1 cellular context compared by ENCODE assay signal in genomic region chr2:127640082-127641072, GRCh38.
TF ChIP-seq lines count a peak whose summit lies in the region.

No MANE protein-coding gene starts in this region.

TF ChIP-seq in H1, 55 proteins besides CTCF, POLR2A, EP300 and RAD21 (continued from another document):
- no peak for TF ChIP-seq KDM4A (IDR thresholded peaks at IDR 0.05; ENCODE audit: low read depth, low read length, severe bottlenecking)
- no peak for TF ChIP-seq MAFK (IDR thresholded peaks at IDR 0.05; ENCODE audit: low read depth, low read length)
- peak; percentile 75 for TF ChIP-seq MAX (IDR thresholded peaks at IDR 0.05)
- TF ChIP-seq CBX8 (IDR thresholded peaks at IDR 0.05; ENCODE audit: borderline replicate concordance, low read depth, low read length): no peak
- no peak for TF ChIP-seq HDAC6 (IDR thresholded peaks at IDR 0.05; ENCODE audit: low read depth, low read length)
- TF ChIP-seq GTF2F1 (IDR thresholded peaks at IDR 0.05; ENCODE audit: borderline replicate concordance, low read depth, low read length): no peak
- TF ChIP-seq SRF (IDR thresholded peaks at IDR 0.05; ENCODE audit: low read depth, low read length): no peak
- 0 out of 2 replicates have a peak, but pooled peaks have one; percentile 26 for TF ChIP-seq E2F6 (IDR thresholded peaks at IDR 0.05)
- no peak for TF ChIP-seq YY1 (IDR thresholded peaks at IDR 0.05; ENCODE audit: low read depth, low read length)
- no peak for TF ChIP-seq RFX5 (IDR thresholded peaks at IDR 0.05; ENCODE audit: borderline replicate concordance, low read depth, low read length)
- TF ChIP-seq SUZ12 (IDR thresholded peaks at IDR 0.05; ENCODE audit: low read length): no peak
- no peak for TF ChIP-seq TBP (IDR thresholded peaks at IDR 0.05; ENCODE audit: low read depth, low read length)
- no peak for TF ChIP-seq EGR1 (IDR thresholded peaks at IDR 0.05; ENCODE audit: borderline replicate concordance, low read depth, low read length)
- no peak for TF ChIP-seq FOSL1 (IDR thresholded peaks at IDR 0.05; ENCODE audit: insufficient read depth, low read depth, low read length)
- no peak for TF ChIP-seq BCL11A (IDR thresholded peaks at IDR 0.05; ENCODE audit: low read depth in 2 of 2, low read length in 2 of 2)
- TF ChIP-seq POU5F1 (IDR thresholded peaks at IDR 0.05; ENCODE audit: low read depth, low read length): no peak
- TF ChIP-seq SP4 (IDR thresholded peaks at IDR 0.05; ENCODE audit: low read length): no peak
- TF ChIP-seq SIRT6 (IDR thresholded peaks at IDR 0.05; ENCODE audit: low read length): no peak
- TF ChIP-seq GABPA (IDR thresholded peaks at IDR 0.05; ENCODE audit: borderline replicate concordance, insufficient read depth, low read length): no peak
- no peak for TF ChIP-seq ZNF274 (IDR thresholded peaks at IDR 0.05; ENCODE audit: borderline replicate concordance, extremely low read depth, low read length)
- TF ChIP-seq CREB1 (IDR thresholded peaks at IDR 0.05): 0 out of 2 replicates have a peak, but pooled peaks have one; percentile 20
- no peak for TF ChIP-seq TCF12 (IDR thresholded peaks at IDR 0.05; ENCODE audit: low read depth, low read length)
TF ChIP-seq in H1: peak in this region for 3.
